8 cellular contexts compared by ENCODE assay signal in genomic region chr1:41021526-41022308, GRCh38. TPM values are rescaled to one million over a fixed set of nuclear protein-coding genes. Genes with fewer than 3 reads are reported as not detected.
DNase-seq lines count a peak whose midpoint lies in the region; ATAC-seq and TF ChIP-seq lines count a peak whose summit lies in the region.
"Had no signal": no experiment of that assay in that cellular context is flagged by ENCODE, and none has a peak within 500 bp of the region (broad histone marks: within the 10 kb centered on the region; RNA-seq: fewer than 3 reads in every experiment).

SLFNL1 (minus strand) TSS chr1:41021725; CDS start chr1:41020660, 1,065 bp downstream.

- no peaks in the 10 kb centered on the region for H3K27me3 ChIP-seq in MG63

- intact Hi-C loops in OCI-LY7 (cut with micrococcal nuclease; ENCODE audit: unreplicated experiment), result loop anchor here (10.0 kb wide), 1 partner anchor 223 kb away; the partner anchor contains the start of gene SCMH1

- H3K79me2 ChIP-seq in OCI-LY7 (ENCODE audit: insufficient read depth, low read depth, low read length), result no peaks in the 10 kb centered on the region

- peaks cover 28% of the 10 kb centered on the region for H3K36me3 ChIP-seq in MG63
- H3K36me3 ChIP-seq in OCI-LY7 (ENCODE audit: insufficient read depth, low read length), result peaks cover 35% of the 10 kb centered on the region

- CTCF ChIA-PET in OCI-LY7 (lab: Charles Lee; ENCODE audit: unreplicated experiment), result no interaction called here

- POLR2A ChIA-PET in OCI-LY7 (lab: Charles Lee), result no interaction called here

- H3K4me3 ChIP-seq in MG63, result no peak within 1 kb of the TSS
- H3K4me3 ChIP-seq in OCI-LY7 (ENCODE audit: low read depth, low read length, poor library complexity, severe bottlenecking), result no peak within 1 kb of the TSS

- peaks cover 8% of the 10 kb centered on the region for H3K4me1 ChIP-seq in OCI-LY7 (ENCODE audit: insufficient read depth, low read length, poor library complexity, severe bottlenecking)

- no peaks in the 10 kb centered on the region for H4K20me1 ChIP-seq in OCI-LY7 (ENCODE audit: insufficient read depth, low read length)

- H3K9me3 ChIP-seq in MG63 (no peaks in the 10 kb centered on the region), OCI-LY7 (ENCODE audit: low read length) (no peaks in the 10 kb centered on the region)

- no TSS peak for BruUV-seq in OCI-LY7 (replicated peaks; lab: Mats Ljungman, UMichigan)

- no peak; the same call in 1 of the 2 replicates for TF ChIP-seq CTCF in OCI-LY7 (conservative IDR thresholded peaks at IDR 0.05; ENCODE audit: low read length)

- no peak within 1 kb of the TSS for H3K27ac ChIP-seq in OCI-LY7 (ENCODE audit: low read depth, low read length, poor library complexity, severe bottlenecking)

- H3K36me3 Mint-ChIP-seq in effector memory CD8-positive, alpha-beta T cell (ENCODE audit: insufficient read depth), result peaks cover 16% of the 10 kb centered on the region

- H3K4me3 Mint-ChIP-seq in effector memory CD8-positive, alpha-beta T cell, result no peak within 1 kb of the TSS

- no peak within 1 kb of the TSS for H2AFZ ChIP-seq in OCI-LY7 (ENCODE audit: low read length)

- ATAC-seq in effector memory CD8-positive, alpha-beta T cell (replicated peaks), result no peak
- no peak for ATAC-seq in HG03135 (IDR thresholded peaks at IDR 0.05; ENCODE audit: unreplicated experiment)
- ATAC-seq in activated CD4-positive, CD25-positive, alpha-beta regulatory T cell treated with anti-CD3 and anti-CD28 coated beads, Interleukin-2, amount 50 U/mL, for 24 hours, result no peak

- no peak within 1 kb of the TSS for H3K4me2 ChIP-seq in OCI-LY7 (ENCODE audit: low read length)

- no peaks in the 10 kb centered on the region for H3K9me3 Mint-ChIP-seq in effector memory CD8-positive, alpha-beta T cell

- DNase-seq in DMS153 (lab: John Stamatoyannopoulos, UW), result peak; percentile 24
- peak; percentile 29 for DNase-seq in MG63
- no peak for DNase-seq in effector memory CD8-positive, alpha-beta T cell
- DNase-seq in myocyte (ENCODE audit: low read depth), result peak; percentile 38
- no peak for DNase-seq in OCI-LY7 (ENCODE audit: low spot score)
- DNase-seq: substantia nigra had no signal

- H3K4me1 Mint-ChIP-seq in effector memory CD8-positive, alpha-beta T cell (ENCODE audit: low read depth in 2 of 2), result peaks cover 8 to 13% of the 10 kb centered on the region in 2 donors

- H3K27ac Mint-ChIP-seq in effector memory CD8-positive, alpha-beta T cell, result peak within 1 kb of the TSS; percentile 71 to 85

- H3K9me2 ChIP-seq in OCI-LY7 (ENCODE audit: insufficient read depth, low read length), result no peaks in the 10 kb centered on the region

- H3K27me3 Mint-ChIP-seq in effector memory CD8-positive, alpha-beta T cell, result no peaks in the 10 kb centered on the region

RNA-seq across cellular contexts. Expression of gene SLFNL1, which starts in this region (rescaled TPM):
- not detected in 2 replicates for total RNA-seq in MG63 (2014; rRNA removed; shearing (Covaris generic); ENCODE audit: low replicate concordance)
- total RNA-seq in myocyte, result 0.05 and 0.27 TPM in 2 replicates
- polyA plus RNA-seq in myocyte (2012), result 0.30 TPM
- total RNA-seq in OCI-LY7 (2014; rRNA removed; shearing (Covaris generic)), result 0.82 and 1.1 TPM in 2 replicates
- total RNA-seq in OCI-LY7 (2022), result 0.49 and 0.57 TPM in 2 replicates

Comparison
In these comparisons a context has a peak if more than half of its experiments do, and no peak if none do; other contexts are left out.
1. Peak in DNase-seq in MG63; RNA of the gene not detected or under 1 TPM.
2. Peak in DNase-seq in myocyte; RNA of the gene not detected or under 1 TPM.